Comparison of ENCODE assay signal across 8 cellular contexts in genomic region chr6:149840345-149841075, GRCh38. TPM values are rescaled to one million over a fixed set of nuclear protein-coding genes. Genes with fewer than 3 reads are reported as not detected.
DNase-seq lines count a peak whose midpoint lies in the region; ATAC-seq, FAIRE-seq and TF ChIP-seq lines count a peak whose summit lies in the region.

No MANE protein-coding gene starts in this region.

- no peak for FAIRE-seq in GM12892 (lab: Jason Lieb, UNC)

- peak; percentile 37 for DNase-seq in GM12892 (ENCODE audit: insufficient read length)
- peak; percentile 80 for DNase-seq in NCI-H187 treated with DMSO at 0.1 percent for 48 hours (lab: John Stamatoyannopoulos, UW)
- peak; percentile 9 for DNase-seq in central memory CD4-positive, alpha-beta T cell
- DNase-seq in left kidney (ENCODE audit: low read depth, low spot score): peak; percentile 57
- DNase-seq in stimulated activated naive CD4-positive, alpha-beta T cell treated with Interleukin-2 at 50 U/mL for 16 hours (lab: John Stamatoyannopoulos, UW): peak; percentile 29

- H3K4me3 ChIP-seq in WI38 (ENCODE audit: low read depth, low read length): peak overlapping the region; percentile 16; the same call in 1 of the 2 replicates

- peak; percentile 83 for TF ChIP-seq CTCF in 22Rv1 (IDR thresholded peaks at IDR 0.05)
- TF ChIP-seq CTCF in WI38 (IDR thresholded peaks at IDR 0.05; ENCODE audit: low read depth, low read length): 0 out of 2 replicates have a peak, but pooled peaks have one; percentile 4

- no peak for TF ChIP-seq POLR2A in GM12892 (IDR thresholded peaks at IDR 0.05; ENCODE audit: low read depth, low read length)

- ATAC-seq in HG02981 (IDR thresholded peaks at IDR 0.05; ENCODE audit: unreplicated experiment): no peak

- H3K27ac ChIP-seq in 22Rv1: no peak overlapping the region

RNA-seq across cellular contexts. Expression of gene LRP11, which starts 23.6 kb away (rescaled TPM):
- not detected for polyA plus RNA-seq in GM12892 (2012; ENCODE audit: missing spikeins)

RNA-seq across cellular contexts. Expression of gene RAET1E, which starts 57.4 kb away (rescaled TPM):
- polyA plus RNA-seq in GM12892 (2012; ENCODE audit: missing spikeins): not detected

Comparison
In these comparisons a context has a peak if more than half of its experiments do, and no peak if none do; other contexts are left out.
1. DNase-seq: peak in every context shown above with its lines; median percentile 80 in NCI-H187 treated with DMSO at 0.1 percent for 48 hours; 57 in left kidney; 37 in GM12892; 29 in stimulated activated naive CD4-positive, alpha-beta T cell treated with Interleukin-2 at 50 U/mL for 16 hours; 9 in central memory CD4-positive, alpha-beta T cell.